In the genomic region with DNA sequence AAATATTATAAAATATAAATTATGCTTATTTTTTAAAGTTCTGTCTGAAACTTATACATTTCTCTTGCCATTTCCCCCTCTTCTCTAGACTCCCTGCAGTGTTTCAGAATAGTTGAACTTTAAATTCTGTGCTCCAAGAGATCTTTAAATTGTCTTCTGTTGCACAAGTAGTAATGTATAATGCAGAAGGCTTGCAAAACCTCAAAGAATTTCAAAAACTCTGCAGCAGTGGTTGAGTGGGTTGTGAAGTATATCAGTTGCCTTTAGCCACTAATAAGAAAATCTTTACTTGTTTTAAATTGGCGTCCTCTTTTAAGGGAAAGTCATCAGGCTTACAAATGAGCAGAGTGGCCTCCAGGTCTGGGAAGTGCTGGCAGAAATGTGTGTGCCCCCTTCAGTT, we compare ENCODE assay signal across 22 cellular contexts.
"Had no signal": no experiment of that assay in that cellular context is flagged by ENCODE, and none has a peak within 500 bp of the region (broad histone marks: within the 10 kb centered on the region; RNA-seq: fewer than 3 reads in every experiment).

No MANE protein-coding gene starts in this region.

- H3K36me3 Mint-ChIP-seq: activated naive CD8-positive, alpha-beta T cell had no signal

- DNase-seq: activated CD4-positive, alpha-beta T cell treated with anti-CD3 and anti-CD28 coated beads for 1 hour; activated gamma-delta T cell treated with Interleukin-2 at 50 U/mL for 16 hours; cerebellar nuclear complex; dermis blood vessel endothelial cell; effector memory CD4-positive, alpha-beta T cell; esophagus squamous epithelium; head of caudate nucleus; left ventricle myocardium inferior; mammary epithelial cell; nephron progenitor cell; stimulated activated CD4-positive, alpha-beta T cell treated with anti-CD3 and anti-CD28 coated beads, Interleukin-15, amount 100 ng/mL, for 24 hours; stimulated activated CD4-positive, alpha-beta T cell treated with anti-CD3 and anti-CD28 coated beads, Interleukin-2, amount 100 ng/mL, for 48 hours; SW 1271; WERI-Rb-1 had no signal

- H3K27ac ChIP-seq: breast epithelium, esophagus squamous epithelium, left ventricle myocardium inferior, right atrium auricular region, skin epidermis, tibial nerve, vagina, WERI-Rb-1 had no signal

- H3K4me1 Mint-ChIP-seq: nephron progenitor cell had no signal

- H3K4me3 Mint-ChIP-seq: activated naive CD8-positive, alpha-beta T cell; nephron progenitor cell; stimulated activated naive CD8-positive, alpha-beta T cell treated with anti-CD3 and anti-CD28 coated beads, Interleukin-15, Interleukin-2, amounts not matched to agents 100 ng/mL and 50 ng/mL, for 24 hours had no signal

- H3K27me3 Mint-ChIP-seq: activated naive CD8-positive, alpha-beta T cell; progenitor cell of endocrine pancreas; stimulated activated naive CD8-positive, alpha-beta T cell treated with anti-CD3 and anti-CD28 coated beads, Interleukin-15, Interleukin-2, amounts not matched to agents 100 ng/mL and 50 ng/mL, for 24 hours had no signal

- H3K27me3 ChIP-seq: breast epithelium, esophagus squamous epithelium, right atrium auricular region, tibial nerve, vagina had no signal

- H3K9me3 Mint-ChIP-seq: nephron progenitor cell had no signal

- H3K36me3 ChIP-seq: breast epithelium, esophagus squamous epithelium, left ventricle myocardium inferior, right atrium auricular region, tibial nerve, vagina, WERI-Rb-1 had no signal

- H3K4me3 ChIP-seq: breast epithelium, esophagus squamous epithelium, left ventricle myocardium inferior, right atrium auricular region, skin epidermis, tibial nerve, vagina had no signal

- H3K27ac Mint-ChIP-seq: activated naive CD8-positive, alpha-beta T cell; nephron progenitor cell; progenitor cell of endocrine pancreas; stimulated activated naive CD8-positive, alpha-beta T cell treated with anti-CD3 and anti-CD28 coated beads, Interleukin-15, Interleukin-2, amounts not matched to agents 100 ng/mL and 50 ng/mL, for 24 hours had no signal

- H3K4me1 ChIP-seq: breast epithelium, esophagus squamous epithelium, left ventricle myocardium inferior, right atrium auricular region, tibial nerve, vagina had no signal

- H3K9me3 ChIP-seq: breast epithelium, esophagus squamous epithelium, tibial nerve, vagina had no signal
